1 cellular context compared by ENCODE assay signal in the genomic region with DNA sequence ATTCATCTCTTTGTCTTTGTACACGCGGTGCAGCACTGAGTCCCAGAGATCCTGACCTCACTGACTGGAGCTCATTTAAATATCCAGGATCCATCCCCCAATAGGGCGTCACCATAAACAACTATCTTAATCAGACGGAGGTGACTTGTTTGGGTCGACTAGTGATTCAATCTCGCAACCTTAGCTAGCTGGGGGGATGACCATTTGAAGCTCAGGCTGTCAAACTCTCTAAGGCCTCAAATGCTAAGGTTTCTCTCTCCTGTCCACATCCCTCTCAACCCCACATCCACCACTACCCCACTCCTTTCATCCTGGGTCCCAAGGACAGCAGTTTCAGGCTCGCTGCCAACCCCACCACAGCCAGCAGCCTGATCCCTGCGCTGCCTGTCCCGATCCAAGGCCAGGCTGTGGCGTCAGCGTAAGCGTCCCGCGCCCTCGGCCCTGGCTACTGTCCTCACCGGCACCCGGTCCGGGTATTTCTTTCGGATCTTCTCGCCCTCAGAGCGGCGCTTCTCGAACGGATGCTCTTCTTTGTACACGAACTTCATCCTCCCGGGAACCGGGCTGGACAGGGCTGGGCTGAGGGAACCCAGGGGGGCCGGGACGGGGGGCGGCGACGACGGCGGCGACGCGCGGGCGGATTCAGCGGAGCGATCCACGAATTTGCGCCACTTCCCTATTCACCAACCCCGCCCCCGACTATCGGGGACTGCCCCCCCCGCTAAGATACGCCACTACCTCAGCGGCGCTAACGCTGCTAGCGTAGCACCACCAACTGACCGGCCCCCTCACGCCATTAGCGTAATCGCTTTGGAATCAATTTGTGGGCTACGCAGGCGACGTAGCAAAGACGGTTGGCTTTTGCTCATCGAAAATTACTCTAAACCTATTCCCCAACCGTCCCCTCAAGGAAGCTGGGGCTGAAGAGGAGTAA.
TF ChIP-seq lines count a peak whose summit lies in the region.

A gene (minus strand): TSS at position 667 of the 934 bp plus-strand sequence. CDS start 119 bp downstream, at position 548.

TF ChIP-seq in SK-N-SH, 30 proteins besides CTCF, POLR2A, EP300 and RAD21 (continued from another document):
- TF ChIP-seq, protein P1, sequence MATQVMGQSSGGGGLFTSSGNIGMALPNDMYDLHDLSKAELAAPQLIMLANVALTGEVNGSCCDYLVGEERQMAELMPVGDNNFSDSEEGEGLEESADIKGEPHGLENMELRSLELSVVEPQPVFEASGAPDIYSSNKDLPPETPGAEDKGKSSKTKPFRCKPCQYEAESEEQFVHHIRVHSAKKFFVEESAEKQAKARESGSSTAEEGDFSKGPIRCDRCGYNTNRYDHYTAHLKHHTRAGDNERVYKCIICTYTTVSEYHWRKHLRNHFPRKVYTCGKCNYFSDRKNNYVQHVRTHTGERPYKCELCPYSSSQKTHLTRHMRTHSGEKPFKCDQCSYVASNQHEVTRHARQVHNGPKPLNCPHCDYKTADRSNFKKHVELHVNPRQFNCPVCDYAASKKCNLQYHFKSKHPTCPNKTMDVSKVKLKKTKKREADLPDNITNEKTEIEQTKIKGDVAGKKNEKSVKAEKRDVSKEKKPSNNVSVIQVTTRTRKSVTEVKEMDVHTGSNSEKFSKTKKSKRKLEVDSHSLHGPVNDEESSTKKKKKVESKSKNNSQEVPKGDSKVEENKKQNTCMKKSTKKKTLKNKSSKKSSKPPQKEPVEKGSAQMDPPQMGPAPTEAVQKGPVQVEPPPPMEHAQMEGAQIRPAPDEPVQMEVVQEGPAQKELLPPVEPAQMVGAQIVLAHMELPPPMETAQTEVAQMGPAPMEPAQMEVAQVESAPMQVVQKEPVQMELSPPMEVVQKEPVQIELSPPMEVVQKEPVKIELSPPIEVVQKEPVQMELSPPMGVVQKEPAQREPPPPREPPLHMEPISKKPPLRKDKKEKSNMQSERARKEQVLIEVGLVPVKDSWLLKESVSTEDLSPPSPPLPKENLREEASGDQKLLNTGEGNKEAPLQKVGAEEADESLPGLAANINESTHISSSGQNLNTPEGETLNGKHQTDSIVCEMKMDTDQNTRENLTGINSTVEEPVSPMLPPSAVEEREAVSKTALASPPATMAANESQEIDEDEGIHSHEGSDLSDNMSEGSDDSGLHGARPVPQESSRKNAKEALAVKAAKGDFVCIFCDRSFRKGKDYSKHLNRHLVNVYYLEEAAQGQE (IDR thresholded peaks at IDR 0.05; ENCODE audit: low read depth, low read length): no peak
- TF ChIP-seq FOXJ3 (CRISPR knock-in tag; IDR thresholded peaks at IDR 0.05): no peak
- TF ChIP-seq YY1 (IDR thresholded peaks at IDR 0.05; ENCODE audit: low read depth): no peak
- no peak; the same call in 1 of the 2 replicates for TF ChIP-seq MEF2A (IDR thresholded peaks at IDR 0.05; ENCODE audit: borderline replicate concordance, low read depth)
- TF ChIP-seq TAF1 (IDR thresholded peaks at IDR 0.05; ENCODE audit: borderline replicate concordance, low read depth, low read length): peak; percentile 25
- 0 out of 2 replicates have a peak, but pooled peaks have one; percentile 47 for TF ChIP-seq MXI1 (IDR thresholded peaks at IDR 0.05; ENCODE audit: low read depth, low read length)
- TF ChIP-seq, protein P2, sequence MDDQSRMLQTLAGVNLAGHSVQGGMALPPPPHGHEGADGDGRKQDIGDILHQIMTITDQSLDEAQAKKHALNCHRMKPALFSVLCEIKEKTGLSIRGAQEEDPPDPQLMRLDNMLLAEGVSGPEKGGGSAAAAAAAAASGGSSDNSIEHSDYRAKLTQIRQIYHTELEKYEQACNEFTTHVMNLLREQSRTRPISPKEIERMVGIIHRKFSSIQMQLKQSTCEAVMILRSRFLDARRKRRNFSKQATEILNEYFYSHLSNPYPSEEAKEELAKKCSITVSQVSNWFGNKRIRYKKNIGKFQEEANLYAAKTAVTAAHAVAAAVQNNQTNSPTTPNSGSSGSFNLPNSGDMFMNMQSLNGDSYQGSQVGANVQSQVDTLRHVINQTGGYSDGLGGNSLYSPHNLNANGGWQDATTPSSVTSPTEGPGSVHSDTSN (IDR thresholded peaks at IDR 0.05): peak; percentile 78
- TF ChIP-seq, protein P3, sequence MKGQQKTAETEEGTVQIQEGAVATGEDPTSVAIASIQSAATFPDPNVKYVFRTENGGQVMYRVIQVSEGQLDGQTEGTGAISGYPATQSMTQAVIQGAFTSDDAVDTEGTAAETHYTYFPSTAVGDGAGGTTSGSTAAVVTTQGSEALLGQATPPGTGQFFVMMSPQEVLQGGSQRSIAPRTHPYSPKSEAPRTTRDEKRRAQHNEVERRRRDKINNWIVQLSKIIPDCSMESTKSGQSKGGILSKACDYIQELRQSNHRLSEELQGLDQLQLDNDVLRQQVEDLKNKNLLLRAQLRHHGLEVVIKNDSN (IDR thresholded peaks at IDR 0.05; ENCODE audit: borderline replicate concordance, low read depth): peak; percentile 84
- no peak for TF ChIP-seq TEAD4 (IDR thresholded peaks at IDR 0.05; ENCODE audit: borderline replicate concordance, insufficient read depth)
- TF ChIP-seq NFIC (IDR thresholded peaks at IDR 0.05; ENCODE audit: borderline replicate concordance): peak; percentile 52
- no peak for TF ChIP-seq JUND (IDR thresholded peaks at IDR 0.05)
- no peak for TF ChIP-seq RFX5 (IDR thresholded peaks at IDR 0.05; ENCODE audit: low read length)
- no peak for TF ChIP-seq RCOR1 (IDR thresholded peaks at IDR 0.05; ENCODE audit: low read length)
- TF ChIP-seq, protein P4, sequence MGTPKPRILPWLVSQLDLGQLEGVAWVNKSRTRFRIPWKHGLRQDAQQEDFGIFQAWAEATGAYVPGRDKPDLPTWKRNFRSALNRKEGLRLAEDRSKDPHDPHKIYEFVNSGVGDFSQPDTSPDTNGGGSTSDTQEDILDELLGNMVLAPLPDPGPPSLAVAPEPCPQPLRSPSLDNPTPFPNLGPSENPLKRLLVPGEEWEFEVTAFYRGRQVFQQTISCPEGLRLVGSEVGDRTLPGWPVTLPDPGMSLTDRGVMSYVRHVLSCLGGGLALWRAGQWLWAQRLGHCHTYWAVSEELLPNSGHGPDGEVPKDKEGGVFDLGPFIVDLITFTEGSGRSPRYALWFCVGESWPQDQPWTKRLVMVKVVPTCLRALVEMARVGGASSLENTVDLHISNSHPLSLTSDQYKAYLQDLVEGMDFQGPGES (IDR thresholded peaks at IDR 0.05; ENCODE audit: low read depth, low read length): no peak
- TF ChIP-seq GATA2 (CRISPR knock-in tag; IDR thresholded peaks at IDR 0.05): no peak
- TF ChIP-seq FOSL2 (IDR thresholded peaks at IDR 0.05; ENCODE audit: borderline replicate concordance, low read depth): no peak
- no peak for TF ChIP-seq NRF1 (IDR thresholded peaks at IDR 0.05; ENCODE audit: low read depth, low read length)
- TF ChIP-seq CHD2 (IDR thresholded peaks at IDR 0.05; ENCODE audit: low read length, partially characterized antibody): peak; percentile 94
- TF ChIP-seq ELF1 (IDR thresholded peaks at IDR 0.05): peak; percentile 94
- TF ChIP-seq, protein P5, sequence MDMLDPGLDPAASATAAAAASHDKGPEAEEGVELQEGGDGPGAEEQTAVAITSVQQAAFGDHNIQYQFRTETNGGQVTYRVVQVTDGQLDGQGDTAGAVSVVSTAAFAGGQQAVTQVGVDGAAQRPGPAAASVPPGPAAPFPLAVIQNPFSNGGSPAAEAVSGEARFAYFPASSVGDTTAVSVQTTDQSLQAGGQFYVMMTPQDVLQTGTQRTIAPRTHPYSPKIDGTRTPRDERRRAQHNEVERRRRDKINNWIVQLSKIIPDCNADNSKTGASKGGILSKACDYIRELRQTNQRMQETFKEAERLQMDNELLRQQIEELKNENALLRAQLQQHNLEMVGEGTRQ (IDR thresholded peaks at IDR 0.05; ENCODE audit: borderline replicate concordance, low read depth, low read length): no peak
- peak; percentile 49; the same call in 1 of the 2 replicates for TF ChIP-seq GABPA (IDR thresholded peaks at IDR 0.05; ENCODE audit: low read depth)
- TF ChIP-seq SIN3A (IDR thresholded peaks at IDR 0.05; ENCODE audit: borderline replicate concordance, low read depth, low read length): peak; percentile 68
